Comparison of ENCODE assay signal across 28 cellular contexts in the genomic region with DNA sequence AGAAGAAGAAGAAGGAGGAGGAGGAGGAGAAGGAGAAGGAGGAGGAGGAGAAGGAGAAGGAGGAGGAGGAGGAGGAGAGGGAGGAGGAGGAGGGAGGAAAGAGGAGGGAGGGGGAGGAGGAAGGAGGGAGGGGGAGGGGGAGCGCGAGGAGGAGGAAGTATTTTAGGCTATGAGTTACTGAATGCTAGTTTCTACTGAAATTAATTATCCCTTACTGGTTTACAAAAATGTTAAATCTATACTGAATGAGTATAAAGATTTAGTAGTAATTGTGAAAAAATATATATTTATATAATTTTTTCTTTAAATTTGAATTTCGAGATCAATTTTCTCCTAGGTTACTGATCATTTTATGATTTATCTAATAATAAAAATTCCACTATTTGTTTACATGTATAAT.
"Had no signal": no experiment of that assay in that cellular context is flagged by ENCODE, and none has a peak within 500 bp of the region (broad histone marks: within the 10 kb centered on the region; RNA-seq: fewer than 3 reads in every experiment).

No MANE protein-coding gene starts in this region.

- H3K4me1 ChIP-seq: neural progenitor cell, pancreas, prostate gland, right atrium auricular region, spleen, stomach, thyroid gland, tibial nerve, upper lobe of left lung, vagina had no signal

- H2AFZ ChIP-seq: neural progenitor cell had no signal

- H3K36me3 ChIP-seq: neural progenitor cell, neutrophil, pancreas, prostate gland, right atrium auricular region, spleen, stomach, thoracic aorta, thyroid gland, tibial nerve, upper lobe of left lung, vagina had no signal

- DNase-seq: naive B cell; naive thymus-derived CD8-positive, alpha-beta T cell; nucleus accumbens; pancreas; retina; spleen; stimulated activated CD4-positive, alpha-beta T cell treated with anti-CD3 and anti-CD28 coated beads, Interleukin-12 subunit alpha, Interleukin-12 subunit beta, amount 100 ng/mL, for 4 hours; stimulated activated CD4-positive, alpha-beta T cell treated with anti-CD3 and anti-CD28 coated beads, Interleukin-1b, Interleukin-23, amount 100 ng/mL, for 48 hours; stimulated activated CD4-positive, alpha-beta T cell treated with anti-CD3 and anti-CD28 coated beads, Interleukin-4, amount 100 ng/mL, for 1 hour; stimulated activated CD4-positive, alpha-beta T cell treated with anti-CD3 and anti-CD28 coated beads, Interleukin-4, amount 100 ng/mL, for 4 hours; stimulated activated CD8-positive, alpha-beta memory T cell treated with anti-CD3 and anti-CD28 coated beads, Interleukin-4, amount 100 ng/mL, for 48 hours; stimulated activated naive CD4-positive, alpha-beta T cell treated with Interleukin-2 at 50 U/mL for 16 hours; stomach; thyroid gland; trophoblast cell; upper lobe of left lung had no signal

- H3K27ac ChIP-seq: neural progenitor cell, neutrophil, pancreas, prostate gland, right atrium auricular region, skin epidermis, spleen, stomach, thoracic aorta, thyroid gland, tibial nerve, upper lobe of left lung, vagina had no signal

- H3K4me3 ChIP-seq: neural progenitor cell, pancreas, prostate gland, right atrium auricular region, skin epidermis, smooth muscle cell, spleen, stomach, thoracic aorta, thyroid gland, tibial nerve, upper lobe of left lung, vagina had no signal

- H3K9me3 ChIP-seq: neutrophil, pancreas, prostate gland, stomach, thoracic aorta, upper lobe of left lung, vagina had no signal

- ATAC-seq: naive thymus-derived CD8-positive, alpha-beta T cell; pancreas; sciatic nerve; stimulated activated memory B cell treated with anti-CD40 and anti-IgM and Interleukin-4, amounts not matched to agents 10 μg/mL and 1 μg/mL and 100 μg/mL, for 72 hours had no signal

- FAIRE-seq: pancreas, urothelium cell line had no signal

- H3K9ac ChIP-seq: neural progenitor cell had no signal

- H3K27me3 ChIP-seq: neural progenitor cell, neutrophil, pancreas, right atrium auricular region, spleen, stomach, thyroid gland, tibial nerve, upper lobe of left lung, vagina had no signal

- H3K4me2 ChIP-seq: neural progenitor cell, smooth muscle cell had no signal
